1 cellular context compared by ENCODE assay signal in the genomic region with DNA sequence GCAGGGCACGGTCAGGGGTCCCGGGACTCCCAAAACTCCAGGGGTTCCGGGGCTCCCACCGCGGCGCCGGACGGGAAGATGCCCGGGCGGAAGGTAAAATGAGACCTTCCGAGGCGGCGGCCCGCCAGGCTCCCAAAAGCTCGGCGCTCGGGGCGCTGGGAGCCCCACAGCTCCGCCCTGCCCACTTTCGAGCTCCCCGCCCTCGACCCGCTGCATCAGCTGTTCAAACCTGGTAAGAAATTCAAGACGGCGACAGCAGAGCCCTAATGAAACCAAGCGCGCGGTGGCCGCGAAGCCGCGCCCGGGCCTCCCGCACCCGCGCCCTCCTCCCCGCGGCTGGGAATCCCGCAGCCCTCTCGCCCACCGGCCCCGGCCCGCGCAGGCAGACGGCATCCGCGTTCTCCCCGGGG.
TF ChIP-seq lines count a peak whose summit lies in the region.

No MANE protein-coding gene starts in this region.

TF ChIP-seq in K562, 482 proteins besides CTCF, POLR2A, EP300 and RAD21:
- TF ChIP-seq NFIC (IDR thresholded peaks at IDR 0.05) (0 out of 2 replicates have a peak, but pooled peaks have one; percentile 4), NUFIP1 (IDR thresholded peaks at IDR 0.05; ENCODE audit: partially characterized antibody) (no peak), MCM3 (IDR thresholded peaks at IDR 0.05) (no peak), GTF2E2 (tag; IDR thresholded peaks at IDR 0.05) (no peak), TFAP4 (CRISPR knock-in tag; IDR thresholded peaks at IDR 0.05; ENCODE audit: borderline replicate concordance) (peak; percentile 76), PHF21A (IDR thresholded peaks at IDR 0.05; ENCODE audit: borderline replicate concordance, low read depth) (no peak), NCOA6 (IDR thresholded peaks at IDR 0.05) (0 out of 2 replicates have a peak, but pooled peaks have one; percentile 56), CBFB (CRISPR knock-in tag; IDR thresholded peaks at IDR 0.05) (no peak)
- TF ChIP-seq, protein P1, sequence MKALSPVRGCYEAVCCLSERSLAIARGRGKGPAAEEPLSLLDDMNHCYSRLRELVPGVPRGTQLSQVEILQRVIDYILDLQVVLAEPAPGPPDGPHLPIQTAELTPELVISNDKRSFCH (CRISPR knock-in tag; IDR thresholded peaks at IDR 0.05): no peak
- TF ChIP-seq, protein P1 (tag; IDR thresholded peaks at IDR 0.05): no peak
- TF ChIP-seq, protein P2, sequence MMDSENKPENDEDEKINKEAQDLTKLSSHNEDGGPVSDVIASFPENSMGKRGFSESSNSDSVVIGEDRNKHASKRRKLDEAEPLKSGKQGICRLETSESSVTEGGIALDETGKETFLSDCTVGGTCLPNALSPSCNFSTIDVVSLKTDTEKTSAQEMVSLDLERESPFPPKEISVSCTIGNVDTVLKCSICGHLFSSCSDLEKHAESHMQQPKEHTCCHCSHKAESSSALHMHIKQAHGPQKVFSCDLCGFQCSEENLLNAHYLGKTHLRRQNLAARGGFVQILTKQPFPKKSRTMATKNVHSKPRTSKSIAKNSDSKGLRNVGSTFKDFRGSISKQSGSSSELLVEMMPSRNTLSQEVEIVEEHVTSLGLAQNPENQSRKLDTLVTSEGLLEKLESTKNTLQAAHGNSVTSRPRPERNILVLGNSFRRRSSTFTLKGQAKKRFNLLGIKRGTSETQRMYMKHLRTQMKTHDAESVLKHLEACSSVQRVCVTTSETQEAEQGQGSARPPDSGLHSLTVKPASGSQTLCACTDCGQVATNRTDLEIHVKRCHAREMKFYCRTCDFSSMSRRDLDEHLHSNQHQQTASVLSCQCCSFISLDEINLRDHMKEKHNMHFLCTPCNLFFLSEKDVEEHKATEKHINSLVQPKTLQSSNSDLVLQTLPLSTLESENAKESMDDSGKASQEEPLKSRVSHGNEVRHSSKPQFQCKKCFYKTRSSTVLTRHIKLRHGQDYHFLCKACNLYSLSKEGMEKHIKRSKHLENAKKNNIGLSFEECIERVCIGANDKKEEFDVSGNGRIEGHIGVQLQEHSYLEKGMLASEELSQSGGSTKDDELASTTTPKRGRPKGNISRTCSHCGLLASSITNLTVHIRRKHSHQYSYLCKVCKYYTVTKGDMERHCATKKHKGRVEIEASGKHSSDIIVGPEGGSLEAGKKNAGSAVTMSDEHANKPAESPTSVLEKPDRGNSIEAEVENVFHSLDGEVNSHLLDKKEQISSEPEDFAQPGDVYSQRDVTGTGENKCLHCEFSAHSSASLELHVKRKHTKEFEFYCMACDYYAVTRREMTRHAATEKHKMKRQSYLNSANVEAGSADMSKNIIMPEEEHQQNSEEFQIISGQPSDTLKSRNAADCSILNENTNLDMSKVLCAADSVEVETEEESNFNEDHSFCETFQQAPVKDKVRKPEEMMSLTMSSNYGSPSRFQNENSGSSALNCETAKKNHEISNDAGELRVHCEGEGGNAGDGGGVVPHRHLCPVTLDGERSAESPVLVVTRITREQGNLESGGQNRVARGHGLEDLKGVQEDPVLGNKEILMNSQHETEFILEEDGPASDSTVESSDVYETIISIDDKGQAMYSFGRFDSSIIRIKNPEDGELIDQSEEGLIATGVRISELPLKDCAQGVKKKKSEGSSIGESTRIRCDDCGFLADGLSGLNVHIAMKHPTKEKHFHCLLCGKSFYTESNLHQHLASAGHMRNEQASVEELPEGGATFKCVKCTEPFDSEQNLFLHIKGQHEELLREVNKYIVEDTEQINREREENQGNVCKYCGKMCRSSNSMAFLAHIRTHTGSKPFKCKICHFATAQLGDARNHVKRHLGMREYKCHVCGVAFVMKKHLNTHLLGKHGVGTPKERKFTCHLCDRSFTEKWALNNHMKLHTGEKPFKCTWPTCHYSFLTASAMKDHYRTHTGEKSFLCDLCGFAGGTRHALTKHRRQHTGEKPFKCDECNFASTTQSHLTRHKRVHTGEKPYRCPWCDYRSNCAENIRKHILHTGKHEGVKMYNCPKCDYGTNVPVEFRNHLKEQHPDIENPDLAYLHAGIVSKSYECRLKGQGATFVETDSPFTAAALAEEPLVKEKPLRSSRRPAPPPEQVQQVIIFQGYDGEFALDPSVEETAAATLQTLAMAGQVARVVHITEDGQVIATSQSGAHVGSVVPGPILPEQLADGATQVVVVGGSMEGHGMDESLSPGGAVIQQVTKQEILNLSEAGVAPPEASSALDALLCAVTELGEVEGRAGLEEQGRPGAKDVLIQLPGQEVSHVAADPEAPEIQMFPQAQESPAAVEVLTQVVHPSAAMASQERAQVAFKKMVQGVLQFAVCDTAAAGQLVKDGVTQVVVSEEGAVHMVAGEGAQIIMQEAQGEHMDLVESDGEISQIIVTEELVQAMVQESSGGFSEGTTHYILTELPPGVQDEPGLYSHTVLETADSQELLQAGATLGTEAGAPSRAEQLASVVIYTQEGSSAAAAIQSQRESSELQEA (IDR thresholded peaks at IDR 0.05; ENCODE audit: low read depth): no peak
